8 cellular contexts compared by ENCODE assay signal in genomic region chr19:33143897-33144405, GRCh38. TPM values are rescaled to one million over a fixed set of nuclear protein-coding genes. Genes with fewer than 3 reads are reported as not detected.
DNase-seq lines count a peak whose midpoint lies in the region; ATAC-seq and TF ChIP-seq lines count a peak whose summit lies in the region.

No MANE protein-coding gene starts in this region.

- no peak for TF ChIP-seq POLR2A in right lobe of liver (IDR thresholded peaks at IDR 0.05)

- intact Hi-C loops in right lobe of liver (cut with DNase I), result loop anchor here in 1 of 2 donors (5.0 kb wide), 1 partner anchor 38 kb away; no protein-coding TSS in a partner anchor

- TF ChIP-seq CTCF in coronary artery (IDR thresholded peaks at IDR 0.05) (peak; percentile 91), right lobe of liver (IDR thresholded peaks at IDR 0.05) (peak; percentile 92 to 95 (median 94))

- H3K9me3 ChIP-seq in right lobe of liver, result no peaks in the 10 kb centered on the region

- H3K27ac ChIP-seq in coronary artery (no peak overlapping the region), right lobe of liver (no peak overlapping the region)

- peak; percentile 71 for ATAC-seq in HG02870 (IDR thresholded peaks at IDR 0.05; ENCODE audit: unreplicated experiment)
- peak; percentile 96 to 99 (median 98) for ATAC-seq in right lobe of liver
- no peak for ATAC-seq in HG03460 (IDR thresholded peaks at IDR 0.05; ENCODE audit: unreplicated experiment)

- peak; percentile 87 for DNase-seq in ELF-1 (ENCODE audit: low read depth, low spot score)
- DNase-seq in NCI-H345 (lab: John Stamatoyannopoulos, UW), result peak; percentile 79
- peak; percentile 52 to 62 for DNase-seq in activated CD4-positive, alpha-beta T cell treated with anti-CD3 and anti-CD28 coated beads for 4 hours
- no peak for DNase-seq in coronary artery (ENCODE audit: low spot score)
- DNase-seq in right lobe of liver, result peak; percentile 51 to 67 (median 67)
- DNase-seq in stimulated activated CD4-positive, alpha-beta T cell treated with anti-CD3 and anti-CD28 coated beads, TNF-alpha, amount 100 ng/mL, for 4 hours (ENCODE audit: low read depth in 3 of 3), result peak; percentile 21 to 35 (median 34)

- no peaks in the 10 kb centered on the region for H3K36me3 ChIP-seq in right lobe of liver

- H3K4me3 ChIP-seq in coronary artery (no peak overlapping the region), right lobe of liver (no peak overlapping the region)

- H3K27me3 ChIP-seq in right lobe of liver, result no peaks in the 10 kb centered on the region

- no peaks in the 10 kb centered on the region for H3K4me1 ChIP-seq in right lobe of liver

- WGBS in right lobe of liver (ENCODE audit: insufficient coverage, low coverage, low lambda C conversion rate, missing lambda C conversion rate), result 26% methylated on average over 23 of the region's 23 CpGs

RNA-seq across cellular contexts. Expression of gene WDR88, which starts 12.0 kb away (rescaled TPM):
- total RNA-seq in right lobe of liver, result not detected

RNA-seq across cellular contexts. Expression of gene LRP3, which starts 50.2 kb away (rescaled TPM):
- total RNA-seq in right lobe of liver, result 10 to 100 TPM; 25.2 to 40.7 (median 33.7) TPM
